8 cellular contexts compared by ENCODE assay signal in genomic region chr9:125706661-125707539, GRCh38. TPM values are rescaled to one million over a fixed set of nuclear protein-coding genes. Genes with fewer than 3 reads are reported as not detected.
DNase-seq lines count a peak whose midpoint lies in the region; ATAC-seq lines count a peak whose summit lies in the region.

Gene MAPKAP1, minus strand, starts transcription at chr9:125707208. Its CDS starts 34,634 bp downstream, at chr9:125672574.

- DNase-seq in Caki2 (ENCODE audit: low read depth) (peak; percentile 87), HUDEP-2 (lab: John Stamatoyannopoulos, UW; ENCODE audit: unreplicated experiment in 76 of 76) (peak; percentile 6 to 95 (median 90)), NOMO-1 treated with dmso at 0.1 percent for 144 hours (lab: John Stamatoyannopoulos, UW; ENCODE audit: unreplicated experiment) (peak; percentile 96), memory B cell (ENCODE audit: low spot score in 2 of 2) (peak; percentile 70 to 74)
- peak; percentile 77 to 89 (median 85) for DNase-seq in activated CD8-positive, alpha-beta memory T cell treated with anti-CD3 and anti-CD28 coated beads for 48 hours (ENCODE audit: low read depth in 2 of 3, low spot score in 2 of 3)
- peak; percentile 81 to 84 (median 84) for DNase-seq in effector memory CD8-positive, alpha-beta T cell
- DNase-seq in stimulated activated CD8-positive, alpha-beta memory T cell treated with anti-CD3 and anti-CD28 coated beads, Interleukin-12 subunit alpha, Interleukin-12 subunit beta, amount 100 ng/mL, for 1 hour (ENCODE audit: low read depth): peak; percentile 91

- peak within 1 kb of the TSS; percentile 88 to 94 for H3K27ac Mint-ChIP-seq in effector memory CD8-positive, alpha-beta T cell
- peak within 1 kb of the TSS; percentile 91 for H3K27ac Mint-ChIP-seq in memory B cell

- no peaks in the 10 kb centered on the region for H3K9me3 Mint-ChIP-seq in effector memory CD8-positive, alpha-beta T cell
- H3K9me3 Mint-ChIP-seq in memory B cell: no peaks in the 10 kb centered on the region

- peaks cover 21 to 33% of the 10 kb centered on the region in 2 donors for H3K4me1 Mint-ChIP-seq in effector memory CD8-positive, alpha-beta T cell (ENCODE audit: low read depth in 2 of 2)
- H3K4me1 Mint-ChIP-seq in memory B cell: peaks cover 38% of the 10 kb centered on the region

- H3K36me3 Mint-ChIP-seq in effector memory CD8-positive, alpha-beta T cell (ENCODE audit: insufficient read depth): peaks cover 8% of the 10 kb centered on the region
- peaks cover 9% of the 10 kb centered on the region for H3K36me3 Mint-ChIP-seq in memory B cell

- ATAC-seq in GM21390 (IDR thresholded peaks at IDR 0.05; ENCODE audit: unreplicated experiment): peak; percentile 97
- ATAC-seq in effector memory CD8-positive, alpha-beta T cell (replicated peaks): peak; percentile 98
- ATAC-seq in memory B cell (ENCODE audit: low read depth): peak; percentile 96

- peak within 1 kb of the TSS; percentile 82 to 84 for H3K4me3 Mint-ChIP-seq in effector memory CD8-positive, alpha-beta T cell
- H3K4me3 Mint-ChIP-seq in memory B cell: peak within 1 kb of the TSS; percentile 86

- H3K27me3 Mint-ChIP-seq in effector memory CD8-positive, alpha-beta T cell: peaks cover 0 to 12% of the 10 kb centered on the region in 2 donors
- H3K27me3 Mint-ChIP-seq in memory B cell: peaks cover 2% of the 10 kb centered on the region

- in situ Hi-C loops in Caki2 (cut with HindIII; ENCODE audit: low pct_unique_long_range_greater_than_20kb, low sequenced_read_pairs): no loop called here

RNA-seq across cellular contexts. Expression of gene MAPKAP1, which starts in this region (rescaled TPM):
- total RNA-seq in Caki2 (2014; rRNA removed; shearing (Covaris generic); ENCODE audit: low replicate concordance): 68.7 and 140 TPM in 2 replicates

Comparison
In these comparisons a context has a peak if more than half of its experiments do, and no peak if none do; other contexts are left out.
1. Peak in every context shown above with its lines: DNase-seq and ATAC-seq.